In the genomic region with DNA sequence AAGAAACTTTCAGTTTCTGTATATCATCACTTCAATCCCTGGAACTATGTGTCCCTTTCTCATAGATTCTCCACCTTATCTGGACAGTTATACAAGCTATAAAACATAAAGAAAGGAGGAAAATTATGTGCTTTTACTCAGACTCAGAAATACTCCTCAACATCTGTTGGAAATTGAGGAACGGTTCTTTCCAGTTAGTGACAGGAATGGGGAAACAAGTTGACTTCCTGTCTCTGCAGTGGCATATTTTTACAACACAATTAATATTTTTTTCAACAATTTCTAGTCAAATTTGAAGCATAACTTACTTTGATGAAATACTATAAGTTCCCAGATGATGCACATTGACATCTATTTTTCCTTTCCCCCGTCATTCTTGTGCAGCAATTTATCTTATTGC, we compare ENCODE assay signal across 15 cellular contexts.
"Had no signal": no experiment of that assay in that cellular context is flagged by ENCODE, and none has a peak within 500 bp of the region (broad histone marks: within the 10 kb centered on the region; RNA-seq: fewer than 3 reads in every experiment).

No MANE protein-coding gene starts in this region.

- H3K4me3 ChIP-seq: adrenal gland, skin epidermis, stomach, thoracic aorta had no signal

- DNase-seq: activated CD4-positive, alpha-beta memory T cell treated with anti-CD3 and anti-CD28 coated beads, Interleukin-2, amount 10 ng/mL, durations not matched to agents 7 days and 5 days; activated CD4-positive, alpha-beta T cell treated with anti-CD3 and anti-CD28 coated beads for 1 hour; activated CD8-positive, alpha-beta memory T cell treated with anti-CD3 and anti-CD28 coated beads, Interleukin-2, amount 50 U/mL, for 48 hours; activated naive CD4-positive, alpha-beta T cell; adrenal gland; effector CD4-positive, alpha-beta T cell; hippocampal formation; kidney glomerular epithelial cell; posterior cingulate gyrus; stomach; T-helper 9 cell had no signal

- H3K9me3 ChIP-seq: adrenal gland had no signal

- H3K27me3 ChIP-seq: adrenal gland, stomach had no signal

- H3K4me1 ChIP-seq: adrenal gland had no signal

- H3K27ac Mint-ChIP-seq: activated CD4-positive, alpha-beta memory T cell treated with anti-CD3 and anti-CD28 coated beads, Interleukin-2, amount 10 ng/mL, durations not matched to agents 7 days and 5 days had no signal

- H3K36me3 ChIP-seq: adrenal gland had no signal

- H3K4me3 Mint-ChIP-seq: activated CD4-positive, alpha-beta memory T cell treated with anti-CD3 and anti-CD28 coated beads, Interleukin-2, amount 10 ng/mL, durations not matched to agents 7 days and 5 days had no signal

- H3K27me3 Mint-ChIP-seq: activated CD4-positive, alpha-beta memory T cell treated with anti-CD3 and anti-CD28 coated beads, Interleukin-2, amount 10 ng/mL, durations not matched to agents 7 days and 5 days had no signal

- H3K9me3 Mint-ChIP-seq: activated CD4-positive, alpha-beta memory T cell treated with anti-CD3 and anti-CD28 coated beads, Interleukin-2, amount 10 ng/mL, durations not matched to agents 7 days and 5 days had no signal

- FAIRE-seq: colon had no signal

- H3K27ac ChIP-seq: adrenal gland, epithelial cell of prostate, stomach, thoracic aorta had no signal
